ENCODE assay signal across 8 cellular contexts in genomic region chr10:128631801-128632241, GRCh38.
DNase-seq lines count a peak whose midpoint lies in the region; ATAC-seq and TF ChIP-seq lines count a peak whose summit lies in the region.

No MANE protein-coding gene starts in this region.

- H3K9me3 ChIP-seq in gastroesophageal sphincter (no peaks in the 10 kb centered on the region), transverse colon (no peaks in the 10 kb centered on the region)

- peaks cover 5% of the 10 kb centered on the region for H3K27me3 Mint-ChIP-seq in activated CD4-positive, alpha-beta T cell treated with anti-CD3 and anti-CD28 coated beads, Interleukin-2, amount 10 ng/mL, durations not matched to agents 7 days and 5 days

- H3K4me3 ChIP-seq in gastroesophageal sphincter (no peak overlapping the region), transverse colon (no peak overlapping the region)

- POLR2A ChIA-PET in activated CD4-positive, alpha-beta T cell treated with anti-CD3 and anti-CD28 coated beads, Interleukin-2, amount 10 ng/mL, durations not matched to agents 7 days and 5 days (lab: Charles Lee), result no interaction called here

- H3K27ac ChIP-seq in gastroesophageal sphincter (no peak overlapping the region), transverse colon (no peak overlapping the region)

- in situ Hi-C loops in transverse colon (cut with MboI; ENCODE audit: low pct_ligation_motif_present in 1 of 4, low pct_unique_long_range_greater_than_20kb in 1 of 4, low sequenced_read_pairs in 3 of 4), result no loop called here

- no peaks in the 10 kb centered on the region for H3K4me1 Mint-ChIP-seq in activated CD4-positive, alpha-beta T cell treated with anti-CD3 and anti-CD28 coated beads, Interleukin-2, amount 10 ng/mL, durations not matched to agents 7 days and 5 days

- TF ChIP-seq EP300 in gastroesophageal sphincter (IDR thresholded peaks at IDR 0.05) (no peak), transverse colon (IDR thresholded peaks at IDR 0.05; ENCODE audit: low read depth) (no peak)

- DNase-seq in activated CD4-positive, alpha-beta T cell treated with anti-CD3 and anti-CD28 coated beads, Interleukin-2, amount 10 ng/mL, durations not matched to agents 7 days and 5 days, result peak; percentile 17
- no peak for DNase-seq in activated CD4-positive, alpha-beta T cell treated with anti-CD3 and anti-CD28 coated beads for 4 hours
- DNase-seq in RPMI7951 (ENCODE audit: low read depth), result peak; percentile 7
- DNase-seq in transverse colon, result no peak
- DNase-seq in left lobe of liver (ENCODE audit: low spot score), result no peak
- DNase-seq in T-helper 9 cell, result no peak

- WGBS in gastroesophageal sphincter (ENCODE audit: low coverage in 1 of 2), 2 donors, result 42 to 46% methylated on average over 10 to 12 of the region's 12 CpGs
- WGBS in transverse colon (ENCODE audit: low coverage in 1 of 2), 2 donors, result 60 to 65% methylated on average over 11 to 12 of the region's 12 CpGs

- H3K36me3 ChIP-seq in gastroesophageal sphincter, result no peaks in the 10 kb centered on the region
- no peaks in the 10 kb centered on the region for H3K36me3 ChIP-seq in transverse colon

- H3K36me3 Mint-ChIP-seq in activated CD4-positive, alpha-beta T cell treated with anti-CD3 and anti-CD28 coated beads, Interleukin-2, amount 10 ng/mL, durations not matched to agents 7 days and 5 days (ENCODE audit: low read depth), result no peaks in the 10 kb centered on the region

- intact Hi-C loops in transverse colon (cut with DNase I; ENCODE audit: low total_unique reads), result loop anchor here (5.0 kb wide), 1 partner anchor 225 kb away; no protein-coding TSS in a partner anchor

- ATAC-seq in gastroesophageal sphincter, result no peak
- no peak for ATAC-seq in GM18867 (IDR thresholded peaks at IDR 0.05; ENCODE audit: unreplicated experiment)
- no peak for ATAC-seq in left lobe of liver

- CTCF ChIA-PET in activated CD4-positive, alpha-beta T cell treated with anti-CD3 and anti-CD28 coated beads, Interleukin-2, amount 10 ng/mL, durations not matched to agents 7 days and 5 days (lab: Charles Lee), result no interaction called here

- H3K9me3 Mint-ChIP-seq in activated CD4-positive, alpha-beta T cell treated with anti-CD3 and anti-CD28 coated beads, Interleukin-2, amount 10 ng/mL, durations not matched to agents 7 days and 5 days, result no peaks in the 10 kb centered on the region

- TF ChIP-seq CTCF in gastroesophageal sphincter (IDR thresholded peaks at IDR 0.05) (peak in 3 of 4 experiments; percentile 36 to 61 (median 50)), transverse colon (IDR thresholded peaks at IDR 0.05) (peak; percentile 32 to 55 (median 40))

- TF ChIP-seq POLR2A in gastroesophageal sphincter (IDR thresholded peaks at IDR 0.05) (no peak), transverse colon (IDR thresholded peaks at IDR 0.05) (no peak)

- H3K4me1 ChIP-seq in gastroesophageal sphincter (peaks cover 0 to 5% (median 0%) of the 10 kb centered on the region in 3 donors), transverse colon (peaks cover 0 to 5% (median 0%) of the 10 kb centered on the region in 4 donors)

- no peak overlapping the region for H3K27ac Mint-ChIP-seq in activated CD4-positive, alpha-beta T cell treated with anti-CD3 and anti-CD28 coated beads, Interleukin-2, amount 10 ng/mL, durations not matched to agents 7 days and 5 days

- H3K27me3 ChIP-seq in gastroesophageal sphincter, result peaks cover 3% of the 10 kb centered on the region
- H3K27me3 ChIP-seq in transverse colon, result no peaks in the 10 kb centered on the region

- no peak overlapping the region for H3K4me3 Mint-ChIP-seq in activated CD4-positive, alpha-beta T cell treated with anti-CD3 and anti-CD28 coated beads, Interleukin-2, amount 10 ng/mL, durations not matched to agents 7 days and 5 days

Comparison
In these comparisons a context has a peak if more than half of its experiments do, and no peak if none do; other contexts are left out.
1. DNase-seq: peak in activated CD4-positive, alpha-beta T cell treated with anti-CD3 and anti-CD28 coated beads, Interleukin-2, amount 10 ng/mL, durations not matched to agents 7 days and 5 days (single experiment) and RPMI7951 (single experiment); none in activated CD4-positive, alpha-beta T cell treated with anti-CD3 and anti-CD28 coated beads for 4 hours (0 of 2), transverse colon (single experiment), left lobe of liver (single experiment) and T-helper 9 cell (single experiment).